Comparison of ENCODE assay signal across 27 cellular contexts in the genomic region with DNA sequence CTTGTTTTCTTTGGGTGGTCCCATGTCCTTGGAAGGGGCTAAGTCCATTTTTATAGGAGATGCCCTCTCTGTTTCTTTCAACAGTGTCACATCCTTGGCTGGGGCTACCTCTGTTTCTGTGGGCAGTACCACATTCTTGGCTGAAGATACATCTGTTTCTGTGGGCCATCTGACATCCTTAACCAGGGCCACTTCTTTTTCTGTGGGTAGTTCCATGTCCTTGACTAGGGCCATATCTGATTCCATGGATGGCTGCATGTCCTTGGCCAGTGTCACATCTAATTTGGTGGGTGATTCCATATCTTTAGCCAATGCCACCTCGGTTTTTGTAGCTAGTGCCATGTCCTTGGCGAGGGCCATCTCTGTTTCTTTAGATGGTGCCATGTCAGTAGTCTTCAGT.
"Had no signal": no experiment of that assay in that cellular context is flagged by ENCODE, and none has a peak within 500 bp of the region (broad histone marks: within the 10 kb centered on the region; RNA-seq: fewer than 3 reads in every experiment).

No MANE protein-coding gene starts in this region.

- H3K27ac ChIP-seq: adrenal gland, brain microvascular endothelial cell, colonic mucosa, WERI-Rb-1 had no signal

- H3K4me1 ChIP-seq: adrenal gland, colonic mucosa had no signal

- H3K36me3 ChIP-seq: colonic mucosa had no signal

- ATAC-seq: activated CD4-positive, CD25-positive, alpha-beta regulatory T cell treated with anti-CD3 and anti-CD28 coated beads, Interleukin-2, amount 50 U/mL, for 24 hours; activated CD8-positive, alpha-beta memory T cell treated with anti-CD3 and anti-CD28 coated beads, Interleukin-2, amount 10 ng/mL, durations not matched to agents 7 days and 5 days; activated CD8-positive, alpha-beta T cell treated with anti-CD3 and anti-CD28 coated beads, Interleukin-2, amount 10 ng/mL, durations not matched to agents 7 days and 5 days; activated naive CD8-positive, alpha-beta T cell treated with anti-CD3 and anti-CD28 coated beads, Interleukin-2, amount 50 U/mL, for 24 hours; esophagus mucosa; T-helper 17 cell had no signal

- DNase-seq: activated B cell treated with CpG ODN at 0.5 μM for 24 hours; activated CD4-positive, alpha-beta memory T cell treated with anti-CD3 and anti-CD28 coated beads for 36 hours; activated CD4-positive, alpha-beta T cell treated with anti-CD3 and anti-CD28 coated beads, Interleukin-2, amount 10 ng/mL, durations not matched to agents 24 days and 14 days; activated CD8-positive, alpha-beta memory T cell treated with anti-CD3 and anti-CD28 coated beads, Interleukin-2, amount 10 ng/mL, durations not matched to agents 7 days and 5 days; activated CD8-positive, alpha-beta memory T cell treated with anti-CD3 and anti-CD28 coated beads, Interleukin-2, amount 50 U/mL, for 4 hours; activated CD8-positive, alpha-beta T cell treated with anti-CD3 and anti-CD28 coated beads, Interleukin-2, amount 10 ng/mL, durations not matched to agents 7 days and 5 days; activated effector memory CD4-positive, alpha-beta T cell treated with anti-CD3 and anti-CD28 coated beads, Interleukin-2, amount 50 U/mL, for 16 hours; activated naive CD4-positive, alpha-beta T cell treated with anti-CD3 and anti-CD28 coated beads for 36 hours; activated naive CD8-positive, alpha-beta T cell treated with anti-CD3 and anti-CD28 coated beads for 36 hours; activated naive CD8-positive, alpha-beta T cell treated with anti-CD3 and anti-CD28 coated beads, Interleukin-2, amount 50 U/mL, for 24 hours; activated T-cell treated with anti-CD3 and anti-CD28 coated beads, Interleukin-2, amount 50 U/mL, for 1 hour; activated T-cell treated with anti-CD3 and anti-CD28 coated beads, Interleukin-2, amount 50 U/mL, for 48 hours; adrenal gland; amygdala; aorta; brain microvascular endothelial cell; central memory CD4-positive, alpha-beta T cell; cerebellar nuclear complex; colonic mucosa; effector CD8-positive, alpha-beta T cell; foreskin fibroblast; T-helper 1 cell; T-helper 17 cell; T1000; WERI-Rb-1 had no signal

- H3K4me3 ChIP-seq: adrenal gland, colonic mucosa had no signal

- H3K27me3 ChIP-seq: adrenal gland, brain microvascular endothelial cell, colonic mucosa had no signal

- H3K9me3 ChIP-seq: adrenal gland, colonic mucosa had no signal
